8 cellular contexts compared by ENCODE assay signal in the genomic region with DNA sequence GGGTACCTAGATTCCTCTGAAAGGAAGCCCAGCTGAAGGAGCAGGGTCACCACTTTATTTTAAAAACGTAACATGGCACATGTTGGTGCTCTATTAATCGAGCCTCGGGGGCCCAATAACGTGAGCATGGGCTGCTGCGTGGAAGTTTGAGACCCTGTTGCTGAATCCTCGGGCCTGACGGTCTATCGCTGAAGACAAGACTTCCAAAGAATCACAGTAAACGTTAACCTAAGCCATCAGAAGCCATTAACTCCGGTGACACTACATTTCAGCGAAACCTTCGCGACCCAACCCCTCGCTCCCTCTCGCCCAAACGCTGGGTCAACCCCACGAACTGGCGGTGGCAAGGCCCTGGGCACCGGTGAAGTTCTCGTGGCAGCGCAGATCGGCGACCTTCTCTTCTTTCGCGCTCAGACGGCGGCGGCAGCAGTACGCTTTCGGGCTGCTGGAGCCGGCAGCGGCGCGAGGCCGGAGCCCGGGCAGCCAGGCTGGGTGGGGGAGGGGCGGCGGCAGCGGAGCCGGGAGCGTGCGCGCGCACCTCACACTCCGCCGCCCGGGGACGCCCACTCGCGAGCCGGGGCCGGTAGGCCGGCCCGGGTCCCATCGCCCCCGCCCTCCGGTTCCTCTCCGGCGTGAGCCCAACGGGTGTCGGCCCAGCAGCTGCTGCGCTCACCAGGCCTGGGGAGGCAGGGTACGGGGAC. TPM values are rescaled to one million over a fixed set of nuclear protein-coding genes. Genes with fewer than 3 reads are reported as not detected.
DNase-seq lines count a peak whose midpoint lies in the region; ATAC-seq, FAIRE-seq and TF ChIP-seq lines count a peak whose summit lies in the region.

No MANE protein-coding gene starts in this region.

- peak overlapping the region; percentile 96 for H3K27ac ChIP-seq in mucosa of rectum (ENCODE audit: low read depth in 2 of 2, low read length in 2 of 2)

- H3K4me1 ChIP-seq in mucosa of rectum (ENCODE audit: control insufficient read depth in 2 of 2, insufficient read depth in 2 of 2, low read length in 2 of 2), result peaks cover 9 to 19% of the 10 kb centered on the region in 2 donors

- H3K4me1 Mint-ChIP-seq in CD14-positive monocyte, result peaks cover 45% of the 10 kb centered on the region

- no peaks in the 10 kb centered on the region for H3K36me3 Mint-ChIP-seq in CD14-positive monocyte

- FAIRE-seq in GM19239 (lab: Jason Lieb, UNC), result no peak

- ATAC-seq in HG03439 (IDR thresholded peaks at IDR 0.05; ENCODE audit: unreplicated experiment), result peak; percentile 44

- peak overlapping the region; percentile 94 for H3K4me3 Mint-ChIP-seq in CD14-positive monocyte

- H3K4me3 ChIP-seq in epithelial cell of proximal tubule (ENCODE audit: low read depth, low read length), result peak overlapping the region; percentile 72
- peak overlapping the region; percentile 88 to 98 for H3K4me3 ChIP-seq in mucosa of rectum (ENCODE audit: low read length in 2 of 2)

- H3K9ac ChIP-seq in mucosa of rectum (ENCODE audit: low read depth in 1 of 2, low read length in 2 of 2), result peak overlapping the region; percentile 86 to 98

- DNase-seq in CD14-positive monocyte (ENCODE audit: low spot score) (peak; percentile 69), GM19239 (ENCODE audit: insufficient read length, low spot score) (peak; percentile 56), NOMO-1 treated with dmso at 0.1 percent for 144 hours (lab: John Stamatoyannopoulos, UW; ENCODE audit: unreplicated experiment) (peak; percentile 43), activated T-cell treated with anti-CD3 and anti-CD28 coated beads for 48 hours (ENCODE audit: low read depth) (peak; percentile 80), epithelial cell of proximal tubule (ENCODE audit: low read depth) (no peak)
- peak; percentile 75 for DNase-seq in stimulated activated CD8-positive, alpha-beta memory T cell treated with anti-CD3 and anti-CD28 coated beads, Interleukin-4, amount 100 ng/mL, for 24 hours (ENCODE audit: low read depth)

- H3K9me3 Mint-ChIP-seq in CD14-positive monocyte, result peaks cover 0 to 3% (median 0%) of the 10 kb centered on the region in 7 donors

- H3K27ac Mint-ChIP-seq in CD14-positive monocyte, result peak overlapping the region; percentile 89 to 97 (median 93)

- peaks cover 0 to 3% (median 0%) of the 10 kb centered on the region in 3 donors for H3K27me3 Mint-ChIP-seq in CD14-positive monocyte (ENCODE audit: low read depth in 3 of 3)

- no peaks in the 10 kb centered on the region for H3K9me3 ChIP-seq in mucosa of rectum (ENCODE audit: control insufficient read depth in 2 of 2, low read length in 2 of 2)

- intact Hi-C loops in CD14-positive monocyte (cut with micrococcal nuclease), result loop anchor here in 1 of 2 donors (5.0 kb wide), 1 partner anchor 244 kb away; a partner anchor contains a TSS

- no peaks in the 10 kb centered on the region for H3K36me3 ChIP-seq in mucosa of rectum (ENCODE audit: control insufficient read depth in 2 of 2, insufficient read depth in 2 of 2, low read length in 2 of 2)

- TF ChIP-seq CTCF in CD14-positive monocyte (IDR thresholded peaks at IDR 0.05), result no peak
- TF ChIP-seq CTCF in epithelial cell of proximal tubule (conservative IDR thresholded peaks at IDR 0.05; ENCODE audit: low read depth, low read length), result no peak

- H3K27me3 ChIP-seq in mucosa of rectum (ENCODE audit: control insufficient read depth in 2 of 2, insufficient read depth in 2 of 2, low read length in 2 of 2), result no peaks in the 10 kb centered on the region

RNA-seq across cellular contexts. Expression of a gene that starts 0.8 kb away (rescaled TPM):
- polyA plus RNA-seq in CD14-positive monocyte, result 10 to 100 TPM in 1 of 2 donors, 1 to 10 TPM in 1; 7.2 to 10.5 TPM
- 11.9 and 23.1 TPM in 2 replicates for total RNA-seq in epithelial cell of proximal tubule
